16 cellular contexts compared by ENCODE assay signal in the genomic region with DNA sequence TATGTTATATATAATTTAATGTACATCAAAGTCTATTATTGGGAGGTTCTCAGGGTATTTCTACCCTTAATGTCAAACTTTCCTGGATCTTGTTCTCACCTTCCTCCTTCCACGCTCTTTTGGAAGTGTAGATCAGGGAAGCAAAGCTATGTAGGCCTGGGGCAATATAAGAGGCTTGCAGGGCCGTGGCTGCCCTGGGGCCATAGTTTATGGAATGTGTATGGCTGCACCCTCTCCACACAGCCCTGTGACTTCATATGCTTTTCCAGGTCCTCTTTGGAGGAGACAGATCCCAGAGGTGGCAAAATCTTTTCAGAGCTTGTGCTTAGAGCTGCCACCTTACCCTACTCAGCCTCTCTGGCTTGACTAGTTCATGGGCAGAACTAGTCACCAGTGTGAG.
A peak's percentile ranks its signal among the peaks of the same experiment; 100 is the strongest.
DNase-seq lines count a peak whose midpoint lies in the region; ATAC-seq and TF ChIP-seq lines count a peak whose summit lies in the region.
"Had no signal": no experiment of that assay in that cellular context is flagged by ENCODE, and none has a peak within 500 bp of the region (broad histone marks: within the 10 kb centered on the region; RNA-seq: fewer than 3 reads in every experiment).

No MANE protein-coding gene starts in this region.

- peaks cover 2 to 5% of the 10 kb centered on the region in 2 experiments for H3K4me1 ChIP-seq in trophoblast cell (ENCODE audit: control insufficient read depth in 1 of 2, insufficient read depth in 2 of 2, low read length in 2 of 2)

- no peak overlapping the region for H3K4me3 ChIP-seq in coronary artery
- H3K4me3 ChIP-seq in trophoblast cell (ENCODE audit: low read depth, low read length), result no peak overlapping the region

- H3K9me3 Mint-ChIP-seq in activated CD4-positive, alpha-beta memory T cell treated with anti-CD3 and anti-CD28 coated beads for 36 hours, result no peaks in the 10 kb centered on the region
- H3K9me3 Mint-ChIP-seq: CD4-positive, CD25-positive, alpha-beta regulatory T cell; CD8-positive, alpha-beta memory T cell; H9 had no signal

- no CpG with 5 or more reads among the region's 2 CpGs for WGBS in trophoblast cell (ENCODE audit: extremely low coverage, insufficient coverage, insufficient read length)

- no peak overlapping the region for H2BK5ac ChIP-seq in trophoblast cell (ENCODE audit: low read depth, low read length, poor library complexity)

- POLR2A ChIA-PET in activated CD4-positive, alpha-beta memory T cell treated with anti-CD3 and anti-CD28 coated beads for 36 hours (lab: Charles Lee), result no interaction called here

- H3K36me3 Mint-ChIP-seq in activated CD4-positive, alpha-beta memory T cell treated with anti-CD3 and anti-CD28 coated beads for 36 hours, result no peaks in the 10 kb centered on the region
- H3K36me3 Mint-ChIP-seq: CD4-positive, CD25-positive, alpha-beta regulatory T cell; CD8-positive, alpha-beta memory T cell had no signal

- CTCF ChIA-PET in activated CD4-positive, alpha-beta memory T cell treated with anti-CD3 and anti-CD28 coated beads for 36 hours (lab: Charles Lee), result interaction anchor here (2.0 to 3.2 kb wide), 2 partner anchors 12 to 16 kb away, joined by 14 to 15 read pairs; no protein-coding TSS in a partner anchor

- H3K36me3 ChIP-seq in trophoblast cell (ENCODE audit: control insufficient read depth in 1 of 2, insufficient read depth in 2 of 2, low read length in 2 of 2), result no peaks in the 10 kb centered on the region
- H3K36me3 ChIP-seq: BE2C had no signal

- peak; percentile 18 for DNase-seq in EH (ENCODE audit: low read depth)
- peak; percentile 36 for DNase-seq in coronary artery (ENCODE audit: low spot score)
- DNase-seq in trophoblast cell, result peak; percentile 82 to 94
- no peak for DNase-seq in left colon
- DNase-seq in DMS153 (lab: John Stamatoyannopoulos, UW), result no peak
- DNase-seq in activated CD4-positive, alpha-beta memory T cell treated with anti-CD3 and anti-CD28 coated beads for 36 hours, result no peak
- DNase-seq: ACHN; BE2C; C1 segment of cervical spinal cord; CD4-positive, CD25-positive, alpha-beta regulatory T cell; CD8-positive, alpha-beta memory T cell; COR-L47; DMS79; H9 had no signal

- no peak overlapping the region for H3K4me3 Mint-ChIP-seq in activated CD4-positive, alpha-beta memory T cell treated with anti-CD3 and anti-CD28 coated beads for 36 hours
- H3K4me3 Mint-ChIP-seq: CD4-positive, CD25-positive, alpha-beta regulatory T cell; CD8-positive, alpha-beta memory T cell; H9 had no signal

- no peak overlapping the region for H4K8ac ChIP-seq in trophoblast cell (ENCODE audit: low read depth, low read length)

- intact Hi-C loops in left colon (cut with DNase I, micrococcal nuclease), result loop anchor here in 1 of 2 donors (10.0 kb wide), 1 partner anchor 186 kb away; no protein-coding TSS in a partner anchor
- intact Hi-C loops in activated CD4-positive, alpha-beta memory T cell treated with anti-CD3 and anti-CD28 coated beads for 36 hours (cut with micrococcal nuclease), result no loop called here

- no peak overlapping the region for H3K4me2 ChIP-seq in trophoblast cell (ENCODE audit: low read length)

- peaks cover 2% of the 10 kb centered on the region for H3K79me1 ChIP-seq in trophoblast cell (ENCODE audit: low read length)

- H3K27me3 ChIP-seq in trophoblast cell (ENCODE audit: insufficient read depth, low read length), result no peaks in the 10 kb centered on the region
- H3K27me3 ChIP-seq: BE2C had no signal

- H2BK120ac ChIP-seq in trophoblast cell (ENCODE audit: insufficient read depth, low read length, poor library complexity), result no peak overlapping the region

- no peak overlapping the region for H2BK12ac ChIP-seq in trophoblast cell (ENCODE audit: low read length)

- no peak for TF ChIP-seq CTCF in coronary artery (IDR thresholded peaks at IDR 0.05)

- H3K23ac ChIP-seq in trophoblast cell (ENCODE audit: low read length), result no peak overlapping the region

- no peaks in the 10 kb centered on the region for H3K27me3 Mint-ChIP-seq in activated CD4-positive, alpha-beta memory T cell treated with anti-CD3 and anti-CD28 coated beads for 36 hours
- H3K27me3 Mint-ChIP-seq: CD4-positive, CD25-positive, alpha-beta regulatory T cell had no signal

- H3K9ac ChIP-seq in trophoblast cell (ENCODE audit: low read length), result no peak overlapping the region

- no peak overlapping the region for H4K91ac ChIP-seq in trophoblast cell (ENCODE audit: low read depth, low read length)

- ATAC-seq in left colon (no peak), HG03025 (IDR thresholded peaks at IDR 0.05; ENCODE audit: low FRiP score, unreplicated experiment) (no peak)
- ATAC-seq: HepG2 had no signal

- H3K79me2 ChIP-seq in trophoblast cell (ENCODE audit: control insufficient read depth, insufficient read depth, low read length, poor library complexity), result no peaks in the 10 kb centered on the region

- no peak overlapping the region for H3K14ac ChIP-seq in trophoblast cell (ENCODE audit: low read length)

- no peak overlapping the region for H3K27ac ChIP-seq in coronary artery
- no peak overlapping the region for H3K27ac ChIP-seq in trophoblast cell (ENCODE audit: low read depth, low read length)

- no peak overlapping the region for H3K27ac Mint-ChIP-seq in activated CD4-positive, alpha-beta memory T cell treated with anti-CD3 and anti-CD28 coated beads for 36 hours
- H3K27ac Mint-ChIP-seq: CD8-positive, alpha-beta memory T cell; H9 had no signal

- H4K12ac ChIP-seq in trophoblast cell (ENCODE audit: low read depth, low read length), result no peak overlapping the region

- peaks cover 8% of the 10 kb centered on the region for H3K4me1 Mint-ChIP-seq in activated CD4-positive, alpha-beta memory T cell treated with anti-CD3 and anti-CD28 coated beads for 36 hours (ENCODE audit: low read depth)
- H3K4me1 Mint-ChIP-seq: CD4-positive, CD25-positive, alpha-beta regulatory T cell; CD8-positive, alpha-beta memory T cell had no signal

- H2AFZ ChIP-seq in trophoblast cell (ENCODE audit: insufficient read depth, low read length, poor library complexity), result no peak overlapping the region

- no peak overlapping the region for H3K18ac ChIP-seq in trophoblast cell (ENCODE audit: low read length)

- no peaks in the 10 kb centered on the region for H3K9me3 ChIP-seq in trophoblast cell (ENCODE audit: insufficient read depth, low read depth, low read length)
- H3K9me3 ChIP-seq: BE2C had no signal

- H2AK5ac ChIP-seq in trophoblast cell (ENCODE audit: low read length), result no peak overlapping the region

- no peak overlapping the region for H3K4ac ChIP-seq in trophoblast cell (ENCODE audit: low read depth, low read length)

Comparison
In these comparisons a context has a peak if more than half of its experiments do, and no peak if none do; other contexts are left out.
1. DNase-seq: peak in EH (single experiment), coronary artery (single experiment) and trophoblast cell (2 of 2); none in left colon (0 of 2), DMS153 (single experiment) and activated CD4-positive, alpha-beta memory T cell treated with anti-CD3 and anti-CD28 coated beads for 36 hours (single experiment).